21 cellular contexts compared by ENCODE assay signal in genomic region chr3:49927798-49928197, GRCh38. TPM values are rescaled to one million over a fixed set of nuclear protein-coding genes. Genes with fewer than 3 reads are reported as not detected.
DNase-seq lines count a peak whose midpoint lies in the region; ATAC-seq and TF ChIP-seq lines count a peak whose summit lies in the region.
"Had no signal": no experiment of that assay in that cellular context is flagged by ENCODE, and none has a peak within 500 bp of the region (broad histone marks: within the 10 kb centered on the region; RNA-seq: fewer than 3 reads in every experiment).

No MANE protein-coding gene starts in this region.

- CTCF ChIA-PET in activated CD4-positive, alpha-beta memory T cell treated with anti-CD3 and anti-CD28 coated beads, Interleukin-2, amount 10 ng/mL, durations not matched to agents 7 days and 5 days (lab: Charles Lee): interaction anchor here (0.6 kb wide), 1 partner anchor 9 kb away, joined by 3 read pairs; no protein-coding TSS in a partner anchor
- CTCF ChIA-PET in activated CD4-positive, alpha-beta memory T cell treated with anti-CD3 and anti-CD28 coated beads for 36 hours (lab: Charles Lee): interaction anchor here (1.8 kb wide), 1 partner anchor 126 kb away, joined by 6 read pairs; no protein-coding TSS in a partner anchor

- peak overlapping the region; percentile 77 for H3K4me3 Mint-ChIP-seq in activated CD4-positive, alpha-beta memory T cell treated with anti-CD3 and anti-CD28 coated beads, Interleukin-2, amount 10 ng/mL, durations not matched to agents 7 days and 5 days
- no peak overlapping the region for H3K4me3 Mint-ChIP-seq in activated CD4-positive, alpha-beta memory T cell treated with anti-CD3 and anti-CD28 coated beads for 36 hours
- H3K4me3 Mint-ChIP-seq in brain: peak overlapping the region; percentile 70 to 96 (median 94)

- H3K4me3 ChIP-seq in Karpas-422 (ENCODE audit: low read length): no peak overlapping the region; the same call in 1 of the 2 replicates
- H3K4me3 ChIP-seq: body of pancreas, mucosa of descending colon, uterus had no signal

- H3K27me3 ChIP-seq in Karpas-422 (ENCODE audit: low read length): no peaks in the 10 kb centered on the region
- no peaks in the 10 kb centered on the region for H3K27me3 ChIP-seq in foreskin keratinocyte
- H3K27me3 ChIP-seq: BE2C, body of pancreas, neutrophil, uterus had no signal

- ATAC-seq in foreskin keratinocyte (no peak), HG03571 (IDR thresholded peaks at IDR 0.05; ENCODE audit: unreplicated experiment) (no peak)
- ATAC-seq: body of pancreas, mucosa of descending colon had no signal

- H3K4me1 ChIP-seq in Karpas-422 (ENCODE audit: low read length): peaks cover 31% of the 10 kb centered on the region
- peaks cover 5% of the 10 kb centered on the region for H3K4me1 ChIP-seq in foreskin keratinocyte
- H3K4me1 ChIP-seq: BE2C, uterus had no signal

- H3K4me1 Mint-ChIP-seq in activated CD4-positive, alpha-beta memory T cell treated with anti-CD3 and anti-CD28 coated beads, Interleukin-2, amount 10 ng/mL, durations not matched to agents 7 days and 5 days: peaks cover 24% of the 10 kb centered on the region
- peaks cover 21% of the 10 kb centered on the region for H3K4me1 Mint-ChIP-seq in activated CD4-positive, alpha-beta memory T cell treated with anti-CD3 and anti-CD28 coated beads for 36 hours (ENCODE audit: low read depth)
- peaks cover 30% of the 10 kb centered on the region for H3K4me1 Mint-ChIP-seq in brain

- intact Hi-C loops in activated CD4-positive, alpha-beta memory T cell treated with anti-CD3 and anti-CD28 coated beads for 36 hours (cut with micrococcal nuclease): loop anchor here (1.0 kb wide), 1 partner anchor 161 kb away; the partner anchor contains the start of gene RBM5

- no peaks in the 10 kb centered on the region for H3K36me3 Mint-ChIP-seq in activated CD4-positive, alpha-beta memory T cell treated with anti-CD3 and anti-CD28 coated beads, Interleukin-2, amount 10 ng/mL, durations not matched to agents 7 days and 5 days (ENCODE audit: low read depth)
- peaks cover 3% of the 10 kb centered on the region for H3K36me3 Mint-ChIP-seq in activated CD4-positive, alpha-beta memory T cell treated with anti-CD3 and anti-CD28 coated beads for 36 hours
- H3K36me3 Mint-ChIP-seq in brain: peaks cover 12% of the 10 kb centered on the region

- peaks cover 16% of the 10 kb centered on the region for H3K79me2 ChIP-seq in Karpas-422 (ENCODE audit: low read length)

- H3K9me3 ChIP-seq in Karpas-422 (ENCODE audit: low read length): no peaks in the 10 kb centered on the region
- H3K9me3 ChIP-seq: BE2C, body of pancreas, mucosa of descending colon, neutrophil, uterus had no signal

- peak overlapping the region; percentile 82; the same call in 1 of the 2 replicates for H3K9ac ChIP-seq in Karpas-422 (ENCODE audit: low read length)

- no peak for DNase-seq in activated CD4-positive, alpha-beta memory T cell treated with anti-CD3 and anti-CD28 coated beads, Interleukin-2, amount 10 ng/mL, durations not matched to agents 7 days and 5 days
- no peak for DNase-seq in activated CD4-positive, alpha-beta memory T cell treated with anti-CD3 and anti-CD28 coated beads for 36 hours
- no peak for DNase-seq in Karpas-422
- DNase-seq in renal cortical epithelial cell (ENCODE audit: low read depth): peak; percentile 71
- DNase-seq in NCI-H128 (lab: John Stamatoyannopoulos, UW; ENCODE audit: unreplicated experiment): no peak
- DNase-seq in foreskin keratinocyte: no peak
- DNase-seq: BE2C; body of pancreas; DMS 273 treated with DMSO at 0.1 percent for 48 hours; mucosa of descending colon; NCI-H1436 treated with DMSO at 0.1 percent for 48 hours; SHP77; stimulated activated CD4-positive, alpha-beta T cell treated with anti-CD3 and anti-CD28 coated beads, Interleukin-4, amount 100 ng/mL, for 4 hours; T-helper 1 cell; uterus had no signal

- H3K9me2 ChIP-seq in Karpas-422 (replicated peaks; ENCODE audit: insufficient read depth, low read length): no peaks in the 10 kb centered on the region

- no peaks in the 10 kb centered on the region for H4K20me1 ChIP-seq in Karpas-422 (ENCODE audit: insufficient read depth, low read depth, low read length)

- no peak overlapping the region for H2AFZ ChIP-seq in Karpas-422 (ENCODE audit: low read length)

- H3K36me3 ChIP-seq in Karpas-422 (ENCODE audit: insufficient read depth, low read length): no peaks in the 10 kb centered on the region
- H3K36me3 ChIP-seq: BE2C, neutrophil, uterus had no signal

- peak overlapping the region; percentile 12; the same call in 1 of the 2 replicates for H3K27ac ChIP-seq in Karpas-422 (ENCODE audit: low read length)
- H3K27ac ChIP-seq in foreskin keratinocyte: no peak overlapping the region
- H3K27ac ChIP-seq: HL-60, neutrophil, uterus had no signal

- H3K27ac Mint-ChIP-seq in activated CD4-positive, alpha-beta memory T cell treated with anti-CD3 and anti-CD28 coated beads, Interleukin-2, amount 10 ng/mL, durations not matched to agents 7 days and 5 days: no peak overlapping the region
- no peak overlapping the region for H3K27ac Mint-ChIP-seq in activated CD4-positive, alpha-beta memory T cell treated with anti-CD3 and anti-CD28 coated beads for 36 hours
- H3K27ac Mint-ChIP-seq in brain: peak overlapping the region in 4 of 5 experiments; percentile 48 to 95 (median 78)
- H3K27ac Mint-ChIP-seq: endodermal cell had no signal

- POLR2A ChIA-PET in activated CD4-positive, alpha-beta memory T cell treated with anti-CD3 and anti-CD28 coated beads, Interleukin-2, amount 10 ng/mL, durations not matched to agents 7 days and 5 days (lab: Charles Lee): interaction anchor here (1.6 kb wide), 1 partner anchor 12 kb away, joined by 5 read pairs; the partner anchor contains the start of gene RBM6
- POLR2A ChIA-PET in activated CD4-positive, alpha-beta memory T cell treated with anti-CD3 and anti-CD28 coated beads for 36 hours (lab: Charles Lee): interaction anchor here (0.8 to 1.0 kb wide), 2 partner anchors 12 to 23 kb away, joined by 3 to 4 read pairs; partner anchors contain the start of gene RBM6

- TF ChIP-seq CTCF in brain (conservative IDR thresholded peaks at IDR 0.05) (no peak), foreskin keratinocyte (conservative IDR thresholded peaks at IDR 0.05) (no peak)

- H3K9me3 Mint-ChIP-seq in activated CD4-positive, alpha-beta memory T cell treated with anti-CD3 and anti-CD28 coated beads, Interleukin-2, amount 10 ng/mL, durations not matched to agents 7 days and 5 days: no peaks in the 10 kb centered on the region
- no peaks in the 10 kb centered on the region for H3K9me3 Mint-ChIP-seq in activated CD4-positive, alpha-beta memory T cell treated with anti-CD3 and anti-CD28 coated beads for 36 hours
- H3K9me3 Mint-ChIP-seq in brain: no peaks in the 10 kb centered on the region
- H3K9me3 Mint-ChIP-seq: endodermal cell had no signal

- no peaks in the 10 kb centered on the region for H3K27me3 Mint-ChIP-seq in activated CD4-positive, alpha-beta memory T cell treated with anti-CD3 and anti-CD28 coated beads, Interleukin-2, amount 10 ng/mL, durations not matched to agents 7 days and 5 days
- no peaks in the 10 kb centered on the region for H3K27me3 Mint-ChIP-seq in activated CD4-positive, alpha-beta memory T cell treated with anti-CD3 and anti-CD28 coated beads for 36 hours
- H3K27me3 Mint-ChIP-seq in brain: peaks cover 5% of the 10 kb centered on the region

- peak overlapping the region; percentile 84 for H3K4me2 ChIP-seq in Karpas-422 (ENCODE audit: low read depth, low read length, poor library complexity, severe bottlenecking)

RNA-seq across cellular contexts. Expression of gene MON1A, which starts 1.8 kb away (rescaled TPM):
- 10 to 100 TPM in 1 of 2 experiments, 1 to 10 TPM in 1; 9.7 to 10.3 TPM for total RNA-seq in activated CD4-positive, alpha-beta memory T cell treated with anti-CD3 and anti-CD28 coated beads, Interleukin-2, amount 10 ng/mL, durations not matched to agents 7 days and 5 days
- total RNA-seq in activated CD4-positive, alpha-beta memory T cell treated with anti-CD3 and anti-CD28 coated beads for 36 hours: 1 to 10 TPM; 6.3 to 7.8 TPM
- total RNA-seq in Karpas-422 (2014; rRNA removed; shearing (Covaris generic); ENCODE audit: low replicate concordance): 9.6 and 9.8 TPM in 2 replicates
- polyA plus RNA-seq in brain (ENCODE audit: insufficient read depth, low read depth, low replicate concordance) (16.9 TPM), foreskin keratinocyte (21.9 and 23.1 TPM in 2 replicates)
- total RNA-seq in renal cortical epithelial cell (9.9 and 10.8 TPM in 2 replicates), foreskin keratinocyte (21.3 and 24.2 TPM in 2 replicates)

RNA-seq across cellular contexts. Expression of gene RBM6, which starts 12.2 kb away (rescaled TPM):
- 10 to 100 TPM; 88.0 to 90.3 TPM for total RNA-seq in activated CD4-positive, alpha-beta memory T cell treated with anti-CD3 and anti-CD28 coated beads, Interleukin-2, amount 10 ng/mL, durations not matched to agents 7 days and 5 days
- total RNA-seq in activated CD4-positive, alpha-beta memory T cell treated with anti-CD3 and anti-CD28 coated beads for 36 hours: 10 to 100 TPM; 73.5 to 83.7 TPM
- total RNA-seq in Karpas-422 (2014; rRNA removed; shearing (Covaris generic); ENCODE audit: low replicate concordance): 88.3 and 109 TPM in 2 replicates
- 13.8 TPM for polyA plus RNA-seq in brain (ENCODE audit: insufficient read depth, low read depth, low replicate concordance)
- 26.6 and 58.4 TPM in 2 replicates for total RNA-seq in renal cortical epithelial cell
- 47.3 and 52.8 TPM in 2 replicates for total RNA-seq in foreskin keratinocyte
- polyA plus RNA-seq in foreskin keratinocyte: 32.4 and 38.1 TPM in 2 replicates

RNA-seq across cellular contexts. Expression of gene MST1R, which starts 24.1 kb away (rescaled TPM):
- 1 to 10 TPM; 1.5 to 2.6 TPM for total RNA-seq in activated CD4-positive, alpha-beta memory T cell treated with anti-CD3 and anti-CD28 coated beads, Interleukin-2, amount 10 ng/mL, durations not matched to agents 7 days and 5 days
- under 1 TPM; 0.39 to 0.93 TPM for total RNA-seq in activated CD4-positive, alpha-beta memory T cell treated with anti-CD3 and anti-CD28 coated beads for 36 hours
- not detected in 2 replicates for total RNA-seq in Karpas-422 (2014; rRNA removed; shearing (Covaris generic); ENCODE audit: low replicate concordance)
- polyA plus RNA-seq in brain (ENCODE audit: insufficient read depth, low read depth, low replicate concordance): 1.6 TPM
- 1.6 and 5.7 TPM in 2 replicates for total RNA-seq in renal cortical epithelial cell
- 95.1 and 98.9 TPM in 2 replicates for total RNA-seq in foreskin keratinocyte
- 104 and 120 TPM in 2 replicates for polyA plus RNA-seq in foreskin keratinocyte

RNA-seq across cellular contexts. Expression of gene CAMKV, which starts 58.1 kb away (rescaled TPM):
- total RNA-seq in activated CD4-positive, alpha-beta memory T cell treated with anti-CD3 and anti-CD28 coated beads, Interleukin-2, amount 10 ng/mL, durations not matched to agents 7 days and 5 days: not detected
- under 1 TPM; 0.39 to 0.43 TPM for total RNA-seq in activated CD4-positive, alpha-beta memory T cell treated with anti-CD3 and anti-CD28 coated beads for 36 hours
- total RNA-seq in Karpas-422 (2014; rRNA removed; shearing (Covaris generic); ENCODE audit: low replicate concordance): 3.2 and 7.8 TPM in 2 replicates
- 28.5 TPM for polyA plus RNA-seq in brain (ENCODE audit: insufficient read depth, low read depth, low replicate concordance)
- total RNA-seq in renal cortical epithelial cell: under 0.01 TPM in 1 of 2 replicates, not detected in the other
- total RNA-seq in foreskin keratinocyte: not detected in 2 replicates
- polyA plus RNA-seq in foreskin keratinocyte: not detected in 2 replicates
- total RNA-seq: body of pancreas, fibroblast of lung, mucosa of descending colon had no signal

Comparison
In these comparisons a context has a peak if more than half of its experiments do, and no peak if none do; other contexts are left out.
1. H3K27ac Mint-ChIP-seq: peak in brain (4 of 5); none in activated CD4-positive, alpha-beta memory T cell treated with anti-CD3 and anti-CD28 coated beads, Interleukin-2, amount 10 ng/mL, durations not matched to agents 7 days and 5 days (single experiment) and activated CD4-positive, alpha-beta memory T cell treated with anti-CD3 and anti-CD28 coated beads for 36 hours (single experiment).
2. RNA of gene MST1R, which starts 24.1 kb away (total RNA-seq): 95.1 to 98.9 TPM in foreskin keratinocyte; 1.5 to 2.6 TPM in activated CD4-positive, alpha-beta memory T cell treated with anti-CD3 and anti-CD28 coated beads, Interleukin-2, amount 10 ng/mL, durations not matched to agents 7 days and 5 days, 1.6 to 5.7 TPM in renal cortical epithelial cell, 0.39 to 0.93 TPM in activated CD4-positive, alpha-beta memory T cell treated with anti-CD3 and anti-CD28 coated beads for 36 hours and not detected in Karpas-422; every median in the first group is over 10 times any median in the second.